Comparison of ENCODE assay signal across 21 cellular contexts in genomic region chr5:142852799-142853198, GRCh38.
"Had no signal": no experiment of that assay in that cellular context is flagged by ENCODE, and none has a peak within 500 bp of the region (broad histone marks: within the 10 kb centered on the region; RNA-seq: fewer than 3 reads in every experiment).

No MANE protein-coding gene starts in this region.

- DNase-seq: activated CD4-positive, alpha-beta T cell treated with anti-CD3 and anti-CD28 coated beads for 4 hours; activated CD8-positive, alpha-beta memory T cell treated with anti-CD3 and anti-CD28 coated beads, Interleukin-2, amount 50 U/mL, for 48 hours; activated CD8-positive, alpha-beta T cell treated with anti-CD3 and anti-CD28 coated beads, Interleukin-2, amount 10 ng/mL, durations not matched to agents 7 days and 5 days; activated naive CD4-positive, alpha-beta T cell treated with anti-CD3 and anti-CD28 coated beads, Interleukin-2, amount 50 U/mL, for 16 hours; activated naive CD8-positive, alpha-beta T cell treated with anti-CD3 and anti-CD28 coated beads, Interleukin-2, amount 10 ng/mL, durations not matched to agents 7 days and 5 days; activated T-cell treated with anti-CD3 and anti-CD28 coated beads, Interleukin-2, amount 50 U/mL, for 1 hour; adrenal gland; anterior cingulate cortex; MG63; NCI-H1105 treated with DMSO at 0.1 percent for 48 hours; NCI-H1436 treated with DMSO at 0.1 percent for 48 hours; NCI-H187; NCI-H2081; NCI-H510A treated with DMSO at 0.1 percent for 48 hours; NCI-H69; NK-92 treated with Interleukin-12 subunit alpha and Interleukin-12 subunit beta, amount 100 ng/mL, for 24 hours; SIG-M5; T-helper 17 cell; T-helper 9 cell had no signal

- H3K4me3 ChIP-seq: adrenal gland, breast epithelium, MG63 had no signal

- ATAC-seq: activated CD4-positive, CD25-positive, alpha-beta regulatory T cell treated with anti-CD3 and anti-CD28 coated beads, Interleukin-2, amount 50 U/mL, for 24 hours; activated CD8-positive, alpha-beta T cell treated with anti-CD3 and anti-CD28 coated beads, Interleukin-2, amount 10 ng/mL, durations not matched to agents 7 days and 5 days; T-helper 17 cell had no signal

- H3K36me3 ChIP-seq: adrenal gland, breast epithelium, MG63 had no signal

- H3K27me3 ChIP-seq: adrenal gland, breast epithelium, MG63 had no signal

- H3K9me3 ChIP-seq: adrenal gland, breast epithelium, MG63 had no signal

- H3K27ac ChIP-seq: breast epithelium had no signal
